ENCODE assay signal across 8 cellular contexts in the genomic region with DNA sequence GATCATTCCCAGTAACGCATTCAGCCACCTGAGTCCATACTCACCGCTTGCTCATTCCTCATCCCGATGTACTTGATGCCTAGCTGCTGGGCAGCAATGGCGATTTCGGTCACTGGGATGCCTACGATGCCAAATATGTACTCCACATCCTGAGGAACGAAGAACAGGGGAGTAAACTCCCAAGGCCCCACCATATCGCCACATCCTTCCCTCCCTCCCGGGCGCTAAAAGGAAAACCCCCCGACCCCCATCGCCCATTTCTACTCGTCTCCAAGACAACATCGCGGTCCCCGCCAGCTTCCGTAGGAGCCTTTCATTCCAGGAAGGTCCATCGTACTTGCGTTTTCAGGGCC. TPM values are rescaled to one million over a fixed set of nuclear protein-coding genes. Genes with fewer than 3 reads are reported as not detected.
DNase-seq lines count a peak whose midpoint lies in the region; ATAC-seq, FAIRE-seq and TF ChIP-seq lines count a peak whose summit lies in the region.

No MANE protein-coding gene starts in this region.

- TF ChIP-seq RAD21 in A549 (conservative IDR thresholded peaks at IDR 0.05 in 1 of 2, IDR thresholded peaks at IDR 0.05 in 1 of 2): no peak

- H3K27ac ChIP-seq in A549: peak overlapping the region; percentile 70 to 91
- H3K27ac ChIP-seq in mesodermal cell (ENCODE audit: low read depth, low read length, severe bottlenecking): peak overlapping the region; percentile 90

- POLR2A ChIA-PET in A549 (lab: Yijun Ruan, JAX): interaction anchor here (0.6 to 2.1 kb wide), 10 partner anchors 9 to 496 kb away, joined by 3 to 10 read pairs (median 4); partner anchors contain the start of gene ANKRD28

- TF ChIP-seq EP300 in A549 (IDR thresholded peaks at IDR 0.05): no peak

- peak overlapping the region; percentile 65 for H3K4me3 ChIP-seq in A549
- H3K4me3 ChIP-seq in bronchial epithelial cell (ENCODE audit: low read depth, low read length): peak overlapping the region; percentile 78
- H3K4me3 ChIP-seq in mesodermal cell (ENCODE audit: extremely low read depth, insufficient read depth, low read length, poor library complexity, severe bottlenecking): peak overlapping the region; percentile 91

- no peak for TF ChIP-seq POLR2A in A549 (IDR thresholded peaks at IDR 0.05; ENCODE audit: low read length)

- DNase-seq in A549 (ENCODE audit: low read depth in 1 of 2, low spot score in 1 of 2): peak in 1 of 2 experiments; percentile 25
- peak; percentile 43 for DNase-seq in bronchial epithelial cell (ENCODE audit: low read depth)
- DNase-seq in anterior cingulate cortex (lab: John Stamatoyannopoulos, UW): no peak
- DNase-seq in COLO829 (ENCODE audit: low spot score): no peak
- DNase-seq in NCI-H1694 treated with DMSO at 0.1 percent for 48 hours (lab: John Stamatoyannopoulos, UW): no peak

- ATAC-seq in A549: peak; percentile 34 to 54
- peak; percentile 15 for ATAC-seq in GM19467 (IDR thresholded peaks at IDR 0.05; ENCODE audit: unreplicated experiment)
- ATAC-seq in HG03565 (IDR thresholded peaks at IDR 0.05; ENCODE audit: unreplicated experiment): peak; percentile 7

- H3K4me1 ChIP-seq in A549 (peaks cover 10% of the 10 kb centered on the region), mesodermal cell (ENCODE audit: control insufficient read depth, insufficient read depth, low read length, poor library complexity, severe bottlenecking) (peaks cover 5% of the 10 kb centered on the region)

- WGBS in A549 (ENCODE audit: missing lambda C conversion rate): 0% methylated on average over 8 of the region's 19 CpGs
- 0 to 2% methylated on average over 10 to 19 of the region's 19 CpGs for WGBS in mesodermal cell (ENCODE audit: insufficient coverage in 2 of 2), 2 experiments

- H3K9me3 ChIP-seq in A549: no peaks in the 10 kb centered on the region
- H3K9me3 ChIP-seq in mesodermal cell (ENCODE audit: control insufficient read depth, low read length): no peaks in the 10 kb centered on the region

- H3K36me3 ChIP-seq in bronchial epithelial cell (ENCODE audit: control insufficient read depth, insufficient read depth, low read length) (peaks cover 2% of the 10 kb centered on the region), mesodermal cell (ENCODE audit: control insufficient read depth, insufficient read depth, low read length) (peaks cover 33% of the 10 kb centered on the region)

- TF ChIP-seq CTCF in A549 (IDR thresholded peaks at IDR 0.05): no peak
- no peak for TF ChIP-seq CTCF in bronchial epithelial cell (IDR thresholded peaks at IDR 0.05; ENCODE audit: insufficient read depth, low read length, severe bottlenecking)

- FAIRE-seq in A549 (lab: Jason Lieb, UNC) (no peak), bronchial epithelial cell (lab: Jason Lieb, UNC) (no peak)

- CTCF ChIA-PET in A549 (lab: Yijun Ruan, JAX): interaction anchor here (1.4 to 1.8 kb wide), 3 partner anchors 11 to 211 kb away, joined by 3 to 9 read pairs (median 5); no protein-coding TSS in a partner anchor

- H3K27me3 ChIP-seq in bronchial epithelial cell (ENCODE audit: control insufficient read depth, insufficient read depth, low read length): no peaks in the 10 kb centered on the region

- peak overlapping the region; percentile 93 for H3K4me2 ChIP-seq in A549

TF ChIP-seq in A549, 52 proteins besides CTCF, POLR2A, EP300 and RAD21:
- TF ChIP-seq BHLHE40 (IDR thresholded peaks at IDR 0.05; ENCODE audit: low read depth, low read length) (no peak), MAX (IDR thresholded peaks at IDR 0.05) (no peak), PHF8 (IDR thresholded peaks at IDR 0.05; ENCODE audit: borderline replicate concordance, low read depth) (peak; percentile 23; the same call in 1 of the 2 replicates), CEBPB (IDR thresholded peaks at IDR 0.05) (no peak), ZNF302 (CRISPR knock-in tag; IDR thresholded peaks at IDR 0.05) (no peak), FOXS1 (CRISPR knock-in tag; IDR thresholded peaks at IDR 0.05) (no peak), JUNB (IDR thresholded peaks at IDR 0.05) (no peak), ATOH8 (CRISPR knock-in tag; IDR thresholded peaks at IDR 0.05; ENCODE audit: low read depth) (no peak), ESRRA (IDR thresholded peaks at IDR 0.05; ENCODE audit: borderline replicate concordance, low read length) (no peak), KDM5A (IDR thresholded peaks at IDR 0.05) (peak; percentile 54; the same call in 1 of the 2 replicates), HOXA7 (CRISPR knock-in tag; IDR thresholded peaks at IDR 0.05) (no peak), RARB (CRISPR knock-in tag; IDR thresholded peaks at IDR 0.05) (no peak), EHMT2 (IDR thresholded peaks at IDR 0.05; ENCODE audit: low read depth) (no peak), HEYL (CRISPR knock-in tag; IDR thresholded peaks at IDR 0.05) (no peak), TFCP2L1 (CRISPR knock-in tag; IDR thresholded peaks at IDR 0.05) (no peak), JUN (IDR thresholded peaks at IDR 0.05) (0 out of 5 replicates have a peak, but pooled peaks of 1 of the 2 experiments have one; percentile 10)

RNA-seq across cellular contexts. Expression of gene HACL1, which starts 0.3 kb away (rescaled TPM):
- polyA plus RNA-seq in A549 (2011; rRNA removed) (51.0 and 69.0 TPM in 2 replicates), A549 (2017; fragmentation: RNase III; extraction: RNeasy Plus Mini Kit Qiagen cat#74134 plus additional on column Dnase treatment) (24.3 to 26.5 TPM (median 26.3 TPM) in 3 replicates)
- 28.4 and 29.5 TPM in 2 replicates for polyA plus RNA-seq in A549 (2012; cell fraction: cytosol; rRNA removed)
- polyA plus RNA-seq in A549 (2012; cell fraction: nucleus; rRNA removed): 23.1 and 32.1 TPM in 2 replicates
- polyA minus RNA-seq in A549 (2011; rRNA and poly(A)+ RNA removed): 45.8 and 68.3 TPM in 2 replicates
- 15.7 and 25.0 TPM in 2 replicates for total RNA-seq in bronchial epithelial cell
- polyA plus RNA-seq in mesodermal cell (2013, experiment 1 of 2): 26.2 TPM
- polyA plus RNA-seq in mesodermal cell (2013, experiment 2 of 2): 26.2 TPM

RNA-seq across cellular contexts. Expression of gene BTD, which starts 0.5 kb away (rescaled TPM):
- 17.8 and 23.7 TPM in 2 replicates for polyA plus RNA-seq in A549 (2011; rRNA removed)
- 12.0 and 12.6 TPM in 2 replicates for polyA plus RNA-seq in A549 (2012; cell fraction: cytosol; rRNA removed)
- 16.0 and 19.0 TPM in 2 replicates for polyA plus RNA-seq in A549 (2012; cell fraction: nucleus; rRNA removed)
- 13.4 to 17.6 TPM (median 16.5 TPM) in 3 replicates for polyA plus RNA-seq in A549 (2017; fragmentation: RNase III; extraction: RNeasy Plus Mini Kit Qiagen cat#74134 plus additional on column Dnase treatment)
- polyA minus RNA-seq in A549 (2011; rRNA and poly(A)+ RNA removed): 26.1 and 30.0 TPM in 2 replicates
- total RNA-seq in bronchial epithelial cell: 9.3 and 9.7 TPM in 2 replicates
- polyA plus RNA-seq in mesodermal cell (2013, experiment 1 of 2): 25.0 TPM
- 20.0 TPM for polyA plus RNA-seq in mesodermal cell (2013, experiment 2 of 2)
